Comparison of ENCODE assay signal across 8 cellular contexts in genomic region chr12:92439397-92439779, GRCh38.
DNase-seq lines count a peak whose midpoint lies in the region; ATAC-seq lines count a peak whose summit lies in the region.

No MANE protein-coding gene starts in this region.

- intact Hi-C loops in sciatic nerve (cut with DNase I), result no loop called here

- no peaks in the 10 kb centered on the region for H3K36me3 ChIP-seq in HAP-1 (replicated peaks)

- in situ Hi-C loops in HAP-1 (cut with MboI; ENCODE audit: low sequenced_read_pairs), result no loop called here

- peaks cover 2% of the 10 kb centered on the region; the same call in 1 of the 2 replicates for H3K27me3 ChIP-seq in HAP-1 (ENCODE audit: low read depth)

- H3K4me1 ChIP-seq in HAP-1, result no peaks in the 10 kb centered on the region

- peak; percentile 82 for ATAC-seq in esophagus mucosa
- peak; percentile 67 for ATAC-seq in sciatic nerve
- no peak for ATAC-seq in left lobe of liver

- no peaks in the 10 kb centered on the region for H3K9me3 ChIP-seq in HAP-1

- no peak overlapping the region for H3K4me3 ChIP-seq in HAP-1

- DNase-seq in GM03348 (ENCODE audit: low spot score) (peak; percentile 68), NCI-H226 (peak; percentile 82), sciatic nerve (ENCODE audit: low spot score) (no peak), HAP-1 (ENCODE audit: low spot score in 2 of 2) (no peak), NCI-H1105 treated with DMSO at 0.1 percent for 48 hours (lab: John Stamatoyannopoulos, UW) (no peak), hippocampal formation (lab: John Stamatoyannopoulos, UW) (no peak), left lobe of liver (ENCODE audit: low spot score) (no peak)

Comparison
In these comparisons a context has a peak if more than half of its experiments do, and no peak if none do; other contexts are left out.
1. DNase-seq: peak in GM03348 (single experiment) and NCI-H226 (single experiment); none in sciatic nerve (single experiment), HAP-1 (0 of 2), NCI-H1105 treated with DMSO at 0.1 percent for 48 hours (single experiment), hippocampal formation (0 of 2) and left lobe of liver (single experiment).